8 cellular contexts compared by ENCODE assay signal in the genomic region with DNA sequence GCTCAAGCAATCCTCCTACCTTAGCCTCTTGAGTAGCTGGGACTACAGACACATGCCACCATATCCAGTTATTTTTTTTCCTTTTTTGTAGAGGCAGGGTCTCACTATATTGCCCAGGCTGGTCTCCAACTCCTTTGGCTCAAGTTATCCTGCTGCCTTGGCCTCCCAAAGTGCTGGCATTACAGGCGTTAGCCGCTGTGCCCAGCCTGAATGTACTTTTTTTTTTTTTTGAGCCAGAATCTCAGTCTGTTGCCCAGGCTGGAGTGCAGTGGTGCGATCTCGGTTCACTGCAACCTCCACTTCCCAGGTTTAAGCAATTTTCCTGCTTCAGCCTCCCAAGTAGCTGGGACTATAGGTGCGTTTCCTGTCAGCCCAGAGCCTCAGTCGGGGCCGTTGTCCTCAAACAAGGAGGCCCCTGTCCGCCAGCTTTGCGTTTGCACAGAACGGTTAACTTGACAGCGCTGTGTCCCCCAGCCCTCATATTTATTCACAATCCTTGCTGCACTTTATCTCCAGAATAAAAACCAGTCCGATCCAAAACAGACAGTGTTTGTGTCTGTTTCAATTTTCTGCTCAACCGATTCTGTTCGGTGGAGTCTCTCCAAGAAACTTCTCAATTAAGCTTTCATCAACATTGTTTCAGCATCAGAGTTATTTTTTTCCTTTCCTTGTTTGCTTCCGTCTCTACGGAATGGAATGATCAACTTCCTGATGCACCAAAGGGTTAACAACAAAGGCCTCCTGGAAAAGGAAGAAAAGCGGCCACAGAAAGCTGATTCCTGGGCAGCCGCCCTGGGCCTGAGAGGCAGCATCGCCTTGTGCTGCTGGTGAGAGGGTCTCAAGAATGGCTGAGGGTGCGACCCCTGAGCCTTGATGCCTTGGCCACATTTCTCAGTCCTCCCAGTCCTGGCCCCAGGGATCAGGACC.
DNase-seq lines count a peak whose midpoint lies in the region; ATAC-seq and TF ChIP-seq lines count a peak whose summit lies in the region.

No MANE protein-coding gene starts in this region.

- H3K4me3 Mint-ChIP-seq in activated naive CD8-positive, alpha-beta T cell treated with anti-CD3 and anti-CD28 coated beads for 36 hours: peak overlapping the region; percentile 78
- peak overlapping the region; percentile 68 for H3K4me3 Mint-ChIP-seq in stimulated activated effector memory CD8-positive, alpha-beta T cell treated with anti-CD3 and anti-CD28 coated beads, Interleukin-12 subunit alpha, Interleukin-12 subunit beta, amount 100 ng/mL, for 72 hours

- RAD21 ChIA-PET in HCT116 (lab: Charles Lee; ENCODE audit: low non-redundant PET in 1 of 2, low total read pairs in 2 of 2, uncharacterized antibody in 2 of 2, unreplicated experiment in 2 of 2): interaction anchor here (0.6 to 2.3 kb wide), 4 partner anchors 24 to 459 kb away, joined by 3 to 6 read pairs (median 4); no protein-coding TSS in a partner anchor

- no peak for TF ChIP-seq POLR2A in HCT116 (IDR thresholded peaks at IDR 0.05; ENCODE audit: borderline replicate concordance, extremely low read depth, insufficient read depth, insufficient read length)

- peak overlapping the region; percentile 70 for H3K4me2 ChIP-seq in HCT116 (ENCODE audit: low read length)

- H3K9me3 Mint-ChIP-seq in activated naive CD8-positive, alpha-beta T cell treated with anti-CD3 and anti-CD28 coated beads for 36 hours: no peaks in the 10 kb centered on the region
- no peaks in the 10 kb centered on the region for H3K9me3 Mint-ChIP-seq in stimulated activated effector memory CD8-positive, alpha-beta T cell treated with anti-CD3 and anti-CD28 coated beads, Interleukin-12 subunit alpha, Interleukin-12 subunit beta, amount 100 ng/mL, for 72 hours

- no peaks in the 10 kb centered on the region for H3K27me3 Mint-ChIP-seq in activated naive CD8-positive, alpha-beta T cell treated with anti-CD3 and anti-CD28 coated beads for 36 hours

- TF ChIP-seq CTCF in 22Rv1 (IDR thresholded peaks at IDR 0.05) (no peak), HCT116 (IDR thresholded peaks at IDR 0.05 in 2 of 3, conservative IDR thresholded peaks at IDR 0.05 in 1 of 3; ENCODE audit: borderline replicate concordance in 1 of 3, insufficient read depth in 1 of 3, low read depth in 2 of 3, low read length in 2 of 3) (no peak)

- H3K36me3 Mint-ChIP-seq in activated naive CD8-positive, alpha-beta T cell treated with anti-CD3 and anti-CD28 coated beads for 36 hours: no peaks in the 10 kb centered on the region
- H3K36me3 Mint-ChIP-seq in stimulated activated effector memory CD8-positive, alpha-beta T cell treated with anti-CD3 and anti-CD28 coated beads, Interleukin-12 subunit alpha, Interleukin-12 subunit beta, amount 100 ng/mL, for 72 hours: peaks cover 21% of the 10 kb centered on the region

- POLR2A ChIA-PET in HCT116 (lab: Charles Lee): interaction anchor here (0.9 to 1.6 kb wide), 3 partner anchors 9 to 699 kb away, joined by 3 to 6 read pairs (median 3); no protein-coding TSS in a partner anchor

- no peak for TF ChIP-seq RAD21 in HCT116 (IDR thresholded peaks at IDR 0.05; ENCODE audit: low read depth)

- no peak for ATAC-seq in HCT116
- no peak for ATAC-seq in stimulated activated effector memory CD8-positive, alpha-beta T cell treated with anti-CD3 and anti-CD28 coated beads, Interleukin-12 subunit alpha, Interleukin-12 subunit beta, amount 100 ng/mL, for 72 hours

- CTCF ChIA-PET in HCT116 (lab: Charles Lee): interaction anchor here (0.8 to 1.6 kb wide), 10 partner anchors 42 to 721 kb away, joined by 3 to 14 read pairs (median 3); no protein-coding TSS in a partner anchor

- intact Hi-C loops in HCT116 (cut with micrococcal nuclease): loop anchor here (1.0 to 10.0 kb wide), 2 partner anchors 23 to 269 kb away; a partner anchor contains a TSS

- H3K4me3 ChIP-seq in HCT116 (replicated peaks in 1 of 2; ENCODE audit: low read depth in 1 of 2, low read length in 2 of 2): peak overlapping the region in 1 of 2 experiments; percentile 50; a peak in 2 of 4 replicates
- H3K4me3 ChIP-seq in iPS-15b (ENCODE audit: low read depth, low read length): peak overlapping the region; percentile 9

- peaks cover 21% of the 10 kb centered on the region for H3K4me1 Mint-ChIP-seq in activated naive CD8-positive, alpha-beta T cell treated with anti-CD3 and anti-CD28 coated beads for 36 hours
- H3K4me1 Mint-ChIP-seq in stimulated activated effector memory CD8-positive, alpha-beta T cell treated with anti-CD3 and anti-CD28 coated beads, Interleukin-12 subunit alpha, Interleukin-12 subunit beta, amount 100 ng/mL, for 72 hours: peaks cover 26% of the 10 kb centered on the region

- H2AFZ ChIP-seq in HCT116 (ENCODE audit: low read depth, low read length, poor library complexity, severe bottlenecking): peak overlapping the region; percentile 45

- no peaks in the 10 kb centered on the region for H3K79me2 ChIP-seq in HCT116 (ENCODE audit: insufficient read depth, low read length)

- H3K27ac ChIP-seq in 22Rv1 (peak overlapping the region; percentile 59), HCT116 (ENCODE audit: low read depth, low read length) (no peak overlapping the region)

- peak overlapping the region; percentile 85 for H3K27ac Mint-ChIP-seq in activated naive CD8-positive, alpha-beta T cell treated with anti-CD3 and anti-CD28 coated beads for 36 hours
- peak overlapping the region; percentile 92 for H3K27ac Mint-ChIP-seq in stimulated activated effector memory CD8-positive, alpha-beta T cell treated with anti-CD3 and anti-CD28 coated beads, Interleukin-12 subunit alpha, Interleukin-12 subunit beta, amount 100 ng/mL, for 72 hours

- no peaks in the 10 kb centered on the region for H3K27me3 ChIP-seq in HCT116 (ENCODE audit: insufficient read depth, low read length)
- H3K27me3 ChIP-seq in iPS-15b (ENCODE audit: control insufficient read depth, insufficient read depth, low read length): no peaks in the 10 kb centered on the region

- H3K4me1 ChIP-seq in HCT116 (ENCODE audit: control insufficient read depth in 1 of 2, insufficient read depth in 2 of 2, low read length in 2 of 2): peaks cover 0 to 39% of the 10 kb centered on the region in 2 experiments; a peak in 2 of 4 replicates
- H3K4me1 ChIP-seq in iPS-15b (ENCODE audit: control insufficient read depth, insufficient read depth, low read length): no peaks in the 10 kb centered on the region

- DNase-seq in HCT116 (ENCODE audit: low read depth, low spot score) (no peak), AG20443 (ENCODE audit: low spot score) (no peak), SW480 (ENCODE audit: low spot score) (no peak)
- no peak for DNase-seq in activated naive CD8-positive, alpha-beta T cell treated with anti-CD3 and anti-CD28 coated beads for 36 hours
- DNase-seq in stimulated activated effector memory CD8-positive, alpha-beta T cell treated with anti-CD3 and anti-CD28 coated beads, Interleukin-12 subunit alpha, Interleukin-12 subunit beta, amount 100 ng/mL, for 72 hours (ENCODE audit: low spot score in 2 of 2): no peak
- no peak for DNase-seq in stimulated activated CD4-positive, alpha-beta T cell treated with anti-CD3 and anti-CD28 coated beads, Interleukin-1b, Interleukin-23, amount 100 ng/mL, for 48 hours

- H3K9ac ChIP-seq in HCT116 (ENCODE audit: low read length) (peak overlapping the region; percentile 40; the same call in 1 of the 2 replicates), iPS-15b (ENCODE audit: low read depth, low read length) (no peak overlapping the region)

- BruUV-seq in HCT116 (replicated peaks; lab: Mats Ljungman, UMichigan): no TSS peak

- H3K9me2 ChIP-seq in HCT116 (ENCODE audit: insufficient read depth): no peaks in the 10 kb centered on the region

- H3K36me3 ChIP-seq in HCT116 (ENCODE audit: control insufficient read depth in 1 of 2, insufficient read depth in 2 of 2, low read length in 2 of 2) (no peaks in the 10 kb centered on the region), iPS-15b (ENCODE audit: control insufficient read depth, insufficient read depth, low read length) (no peaks in the 10 kb centered on the region)

- H3K9me3 ChIP-seq in HCT116 (ENCODE audit: control insufficient read depth in 1 of 2, insufficient read depth in 1 of 2, low read depth in 1 of 2, low read length in 2 of 2) (no peaks in the 10 kb centered on the region), iPS-15b (ENCODE audit: control insufficient read depth, insufficient read depth, low read length) (no peaks in the 10 kb centered on the region)

- H4K20me1 ChIP-seq in HCT116 (ENCODE audit: insufficient read depth): no peaks in the 10 kb centered on the region

TF ChIP-seq in HCT116, 20 proteins besides CTCF, POLR2A, EP300 and RAD21 (continues in another document):
- TF ChIP-seq EGR1 (IDR thresholded peaks at IDR 0.05; ENCODE audit: low read depth) (no peak), EZH2phosphoT487 (IDR thresholded peaks at IDR 0.05; ENCODE audit: borderline replicate concordance) (no peak), FOSL1 (IDR thresholded peaks at IDR 0.05; ENCODE audit: low read depth) (no peak), ELF1 (IDR thresholded peaks at IDR 0.05; ENCODE audit: borderline replicate concordance, low read depth) (no peak), JUND (IDR thresholded peaks at IDR 0.05) (no peak), SP1 (IDR thresholded peaks at IDR 0.05; ENCODE audit: low read depth) (no peak), SRF (IDR thresholded peaks at IDR 0.05; ENCODE audit: low read depth) (no peak), EZH2 (IDR thresholded peaks at IDR 0.05) (no peak), SIN3A (IDR thresholded peaks at IDR 0.05; ENCODE audit: low read depth) (no peak)
- TF ChIP-seq, protein P1, sequence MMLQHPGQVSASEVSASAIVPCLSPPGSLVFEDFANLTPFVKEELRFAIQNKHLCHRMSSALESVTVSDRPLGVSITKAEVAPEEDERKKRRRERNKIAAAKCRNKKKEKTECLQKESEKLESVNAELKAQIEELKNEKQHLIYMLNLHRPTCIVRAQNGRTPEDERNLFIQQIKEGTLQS (IDR thresholded peaks at IDR 0.05): no peak
